ENCODE assay signal across 10 cellular contexts in the genomic region with DNA sequence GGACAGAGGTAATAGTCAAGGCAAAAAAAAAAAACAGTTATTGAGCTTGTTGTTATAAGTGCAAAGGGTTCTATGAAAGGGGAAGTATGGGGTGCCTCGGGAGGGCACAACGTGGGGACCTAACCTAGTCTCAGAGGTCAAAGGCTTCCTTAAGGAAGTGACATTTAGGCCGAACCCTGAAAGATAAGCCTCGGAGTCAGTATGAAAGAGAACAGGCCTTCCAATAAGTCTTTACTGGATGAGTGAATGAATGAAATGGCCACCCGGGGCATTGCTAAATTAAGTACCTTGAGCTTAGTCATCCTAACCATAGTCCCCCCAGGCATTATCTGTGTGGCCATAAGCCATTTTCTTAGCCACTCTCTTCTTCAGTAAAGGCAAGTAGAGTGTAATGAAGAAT. TPM values are rescaled to one million over a fixed set of nuclear protein-coding genes. Genes with fewer than 3 reads are reported as not detected.
DNase-seq lines count a peak whose midpoint lies in the region; ATAC-seq, FAIRE-seq and TF ChIP-seq lines count a peak whose summit lies in the region.
"Had no signal": no experiment of that assay in that cellular context is flagged by ENCODE, and none has a peak within 500 bp of the region (broad histone marks: within the 10 kb centered on the region; RNA-seq: fewer than 3 reads in every experiment).

No MANE protein-coding gene starts in this region.

- H3K79me2 ChIP-seq in OCI-LY1 (ENCODE audit: insufficient read depth, low read length) = peaks cover 73% of the 10 kb centered on the region
- H3K79me2 ChIP-seq in endothelial cell of umbilical vein (ENCODE audit: control insufficient read depth, insufficient read depth, low read length) = peaks cover 83% of the 10 kb centered on the region

- H2AFZ ChIP-seq in OCI-LY1 (ENCODE audit: low read length) (no peak overlapping the region), endothelial cell of umbilical vein (ENCODE audit: low read depth, low read length) (no peak overlapping the region)

- H3K9me1 ChIP-seq in endothelial cell of umbilical vein (replicated peaks; ENCODE audit: control insufficient read depth, extremely low read depth, insufficient read depth, low read length) = no peaks in the 10 kb centered on the region

- H3K9me3 Mint-ChIP-seq in CD4-positive, alpha-beta memory T cell = no peaks in the 10 kb centered on the region

- ATAC-seq in GM21526 (IDR thresholded peaks at IDR 0.05; ENCODE audit: low FRiP score, unreplicated experiment) (peak; percentile 36), HG03571 (IDR thresholded peaks at IDR 0.05; ENCODE audit: unreplicated experiment) (no peak)

- dilution Hi-C loops in endothelial cell of umbilical vein (cut with MboI; ENCODE audit: extremely low pct_ligation_motif_present, low sequenced_read_pairs) = no loop called here

- no peaks in the 10 kb centered on the region for H3K9me3 ChIP-seq in CD4-positive, alpha-beta memory T cell (ENCODE audit: control insufficient read depth in 1 of 2, low read length in 2 of 2)
- H3K9me3 ChIP-seq in OCI-LY1 (ENCODE audit: low read length) (no peaks in the 10 kb centered on the region), endothelial cell of umbilical vein (replicated peaks; ENCODE audit: control insufficient read depth, insufficient read depth, low read length) (no peaks in the 10 kb centered on the region), prostate gland (no peaks in the 10 kb centered on the region)
- H3K9me3 ChIP-seq: testis had no signal

- H3K4me1 Mint-ChIP-seq in CD4-positive, alpha-beta memory T cell = peaks cover 82 to 100% (median 94%) of the 10 kb centered on the region in 4 donors

- H3K9ac ChIP-seq in OCI-LY1 (ENCODE audit: low read length) = no peak overlapping the region
- H3K9ac ChIP-seq in endothelial cell of umbilical vein (replicated peaks; ENCODE audit: extremely low read depth, insufficient read depth, low read length) = no peak overlapping the region

- peak overlapping the region; percentile 18 for H3K27ac ChIP-seq in CD4-positive, alpha-beta memory T cell (ENCODE audit: low read depth, low read length)
- peak overlapping the region; percentile 70 for H3K27ac ChIP-seq in OCI-LY1 (ENCODE audit: low read depth, low read length, poor library complexity, severe bottlenecking)
- peak overlapping the region; percentile 98 for H3K27ac ChIP-seq in endothelial cell of umbilical vein (ENCODE audit: insufficient read depth, low read depth, low read length)
- H3K27ac ChIP-seq in coronary artery = peak overlapping the region in 1 of 2 donors; percentile 6
- H3K27ac ChIP-seq in prostate gland = no peak overlapping the region
- H3K27ac ChIP-seq: testis had no signal

- intact Hi-C loops in CD4-positive, alpha-beta memory T cell (cut with micrococcal nuclease) = no loop called here
- intact Hi-C loops in endothelial cell of umbilical vein (cut with micrococcal nuclease) (no loop called here), prostate gland (cut with DNase I) (no loop called here)

- no peak for DNase-seq in CD4-positive, alpha-beta memory T cell
- DNase-seq in endothelial cell of umbilical vein (ENCODE audit: low read depth, low spot score) (no peak), coronary artery (ENCODE audit: low spot score) (no peak), prostate gland (ENCODE audit: low spot score) (no peak), NCI-H82 (lab: John Stamatoyannopoulos, UW) (no peak)
- DNase-seq: OCI-M1, testis had no signal

- TF ChIP-seq CTCF in OCI-LY1 (IDR thresholded peaks at IDR 0.05; ENCODE audit: low read length) (no peak), endothelial cell of umbilical vein (IDR thresholded peaks at IDR 0.05; ENCODE audit: extremely low read depth in 1 of 2, insufficient read depth in 1 of 2, low read depth in 1 of 2, low read length in 2 of 2) (no peak), coronary artery (IDR thresholded peaks at IDR 0.05) (no peak), prostate gland (IDR thresholded peaks at IDR 0.05) (no peak)

- WGBS in prostate gland = 88% methylated on average over 5 of the region's 5 CpGs

- BruUV-seq in endothelial cell of umbilical vein (replicated peaks; lab: Mats Ljungman, UMichigan) = no TSS peak

- H4K20me1 ChIP-seq in OCI-LY1 (ENCODE audit: insufficient read depth, low read length) = no peaks in the 10 kb centered on the region
- no peaks in the 10 kb centered on the region for H4K20me1 ChIP-seq in endothelial cell of umbilical vein (replicated peaks; ENCODE audit: control insufficient read depth, extremely low read depth, insufficient read depth, low read length)

- no peaks in the 10 kb centered on the region for H3K9me2 ChIP-seq in OCI-LY1 (ENCODE audit: low read depth, low read length)

- CTCF ChIA-PET in CD4-positive, alpha-beta memory T cell (lab: Charles Lee; ENCODE audit: partially characterized antibody) = interaction anchor here (0.8 to 2.0 kb wide), 6 partner anchors 9 to 18 kb away, joined by 3 to 7 read pairs (median 4); no protein-coding TSS in a partner anchor
- CTCF ChIA-PET in endothelial cell of umbilical vein (lab: Charles Lee) = interaction anchor here (1.0 to 6.9 kb wide), 6 partner anchors 10 to 556 kb away, joined by 3 to 44 read pairs (median 4); no protein-coding TSS in a partner anchor

- peak overlapping the region in 7 of 8 donors; percentile 39 to 91 (median 65) for H3K4me3 Mint-ChIP-seq in CD4-positive, alpha-beta memory T cell

- FAIRE-seq in endothelial cell of umbilical vein (lab: Jason Lieb, UNC) = no peak

- no peaks in the 10 kb centered on the region for H3K27me3 Mint-ChIP-seq in CD4-positive, alpha-beta memory T cell

- H3K27me3 ChIP-seq in CD4-positive, alpha-beta memory T cell (ENCODE audit: insufficient read depth, low read length) = no peaks in the 10 kb centered on the region
- H3K27me3 ChIP-seq in OCI-LY1 (ENCODE audit: insufficient read depth, low read length) (no peaks in the 10 kb centered on the region), endothelial cell of umbilical vein (ENCODE audit: control insufficient read depth in 2 of 2, insufficient read depth in 2 of 2, low read length in 2 of 2) (no peaks in the 10 kb centered on the region), prostate gland (replicated peaks; ENCODE audit: insufficient read depth) (no peaks in the 10 kb centered on the region)
- H3K27me3 ChIP-seq: testis had no signal

- H3K4me1 ChIP-seq in CD4-positive, alpha-beta memory T cell (ENCODE audit: insufficient read depth, low read length) = peaks cover 100% of the 10 kb centered on the region
- peaks cover 68% of the 10 kb centered on the region for H3K4me1 ChIP-seq in OCI-LY1 (ENCODE audit: insufficient read depth, low read length, severe bottlenecking)
- peaks cover 91% of the 10 kb centered on the region for H3K4me1 ChIP-seq in endothelial cell of umbilical vein (ENCODE audit: control insufficient read depth, extremely low read depth, insufficient read depth, low read length)
- no peaks in the 10 kb centered on the region for H3K4me1 ChIP-seq in prostate gland (replicated peaks)

- TF ChIP-seq POLR2A in endothelial cell of umbilical vein (IDR thresholded peaks at IDR 0.05; ENCODE audit: low read depth, low read length) (no peak), prostate gland (IDR thresholded peaks at IDR 0.05) (no peak)

- H3K4me3 ChIP-seq in CD4-positive, alpha-beta memory T cell (ENCODE audit: low read length in 2 of 2) = no peak overlapping the region
- H3K4me3 ChIP-seq in OCI-LY1 (ENCODE audit: low read depth, low read length, poor library complexity, severe bottlenecking) (peak overlapping the region; percentile 15), endothelial cell of umbilical vein (replicated peaks in 1 of 3; ENCODE audit: insufficient read depth in 1 of 3, low read depth in 1 of 3, low read length in 3 of 3) (no peak overlapping the region), coronary artery (no peak overlapping the region), prostate gland (no peak overlapping the region)
- H3K4me3 ChIP-seq: testis had no signal

- peak overlapping the region; percentile 61 to 99 (median 89) for H3K27ac Mint-ChIP-seq in CD4-positive, alpha-beta memory T cell

- H3K36me3 ChIP-seq in CD4-positive, alpha-beta memory T cell (ENCODE audit: insufficient read depth, low read length) = no peaks in the 10 kb centered on the region
- peaks cover 31% of the 10 kb centered on the region; the same call in 1 of the 2 replicates for H3K36me3 ChIP-seq in OCI-LY1 (ENCODE audit: insufficient read depth, low read length)
- peaks cover 0 to 11% of the 10 kb centered on the region in 2 experiments for H3K36me3 ChIP-seq in endothelial cell of umbilical vein (ENCODE audit: control insufficient read depth in 2 of 2, extremely low read depth in 1 of 2, insufficient read depth in 2 of 2, low read length in 2 of 2)
- no peaks in the 10 kb centered on the region for H3K36me3 ChIP-seq in prostate gland

- H3F3A ChIP-seq in OCI-LY1 (ENCODE audit: insufficient read depth, low read length) = no peaks in the 10 kb centered on the region

- POLR2A ChIA-PET in CD4-positive, alpha-beta memory T cell (lab: Charles Lee; ENCODE audit: partially characterized antibody) = interaction anchor here (0.6 to 22.3 kb wide), 7 partner anchors 8 to 505 kb away, joined by 3 to 373 read pairs (median 6); a partner anchor contains a TSS
- POLR2A ChIA-PET in endothelial cell of umbilical vein (lab: Charles Lee) = interaction anchor here (0.6 to 3.8 kb wide), 4 partner anchors 8 to 23 kb away, joined by 4 to 28 read pairs (median 19); a partner anchor contains a TSS

- peaks cover 23 to 26% of the 10 kb centered on the region in 2 donors for H3K36me3 Mint-ChIP-seq in CD4-positive, alpha-beta memory T cell

- peak overlapping the region; percentile 18; the same call in 1 of the 2 replicates for H3K4me2 ChIP-seq in OCI-LY1 (ENCODE audit: low read length)
- H3K4me2 ChIP-seq in endothelial cell of umbilical vein (ENCODE audit: insufficient read depth, low read length) = no peak overlapping the region

TF ChIP-seq in endothelial cell of umbilical vein, 7 proteins besides CTCF, POLR2A, EP300 and RAD21:
- TF ChIP-seq EZH2 (IDR thresholded peaks at IDR 0.05; ENCODE audit: borderline replicate concordance, low read depth, low read length, severe bottlenecking) (no peak), POLR2AphosphoS5 (IDR thresholded peaks at IDR 0.05; ENCODE audit: insufficient read depth, low read depth, low read length) (no peak)

RNA-seq across cellular contexts. Expression of a gene that starts 19.7 kb away (rescaled TPM):
- 100 to 1,000 TPM; 112 to 122 TPM for total RNA-seq in CD4-positive, alpha-beta memory T cell
- polyA plus RNA-seq in CD4-positive, alpha-beta memory T cell = 10 to 100 TPM; 54.6 to 93.1 TPM
- total RNA-seq in endothelial cell of umbilical vein (132 and 134 TPM in 2 replicates), prostate gland (10 to 100 TPM in 1 of 2 donors, 1 to 10 TPM in 1; 9.8 to 10.6 TPM)
- 163 and 210 TPM in 2 replicates for polyA plus RNA-seq in endothelial cell of umbilical vein
- 124 and 153 TPM in 2 replicates for polyA plus RNA-seq in endothelial cell of umbilical vein (2011; cell fraction: cytosol; rRNA removed)
- 147 and 172 TPM in 2 replicates for polyA plus RNA-seq in endothelial cell of umbilical vein (2011; cell fraction: nucleus; rRNA removed)
- 97.4 and 114 TPM in 2 replicates for polyA plus RNA-seq in endothelial cell of umbilical vein (2012)
- 460 and 576 TPM in 2 replicates for polyA minus RNA-seq in endothelial cell of umbilical vein
- polyA minus RNA-seq in endothelial cell of umbilical vein (2011; cell fraction: cytosol; rRNA and poly(A)+ RNA removed) = not detected
- 141 and 197 TPM in 2 replicates for polyA minus RNA-seq in endothelial cell of umbilical vein (2011; cell fraction: nucleus; rRNA and poly(A)+ RNA removed)

Comparison
In these comparisons a context has a peak if more than half of its experiments do, and no peak if none do; other contexts are left out.
1. H3K27ac ChIP-seq: peak in CD4-positive, alpha-beta memory T cell (single experiment), OCI-LY1 (single experiment) and endothelial cell of umbilical vein (single experiment); none in prostate gland (0 of 2).
2. RNA of a gene that starts 19.7 kb away (total RNA-seq): 132 to 134 TPM in endothelial cell of umbilical vein and 112 to 122 TPM in CD4-positive, alpha-beta memory T cell; 9.8 to 10.6 TPM in prostate gland; every median in the first group is over 4 times any median in the second.